19 cellular contexts compared by ENCODE assay signal in genomic region chr12:43063642-43064041, GRCh38.
DNase-seq lines count a peak whose midpoint lies in the region; ATAC-seq and TF ChIP-seq lines count a peak whose summit lies in the region.
"Had no signal": no experiment of that assay in that cellular context is flagged by ENCODE, and none has a peak within 500 bp of the region (broad histone marks: within the 10 kb centered on the region; RNA-seq: fewer than 3 reads in every experiment).

No MANE protein-coding gene starts in this region.

- H3K4me1 Mint-ChIP-seq in activated T-cell treated with anti-CD3 and anti-CD28 coated beads, Interleukin-2, amount 50 U/mL, for 72 hours (ENCODE audit: low read depth): no peaks in the 10 kb centered on the region

- H3K4me3 ChIP-seq in astrocyte of the spinal cord (ENCODE audit: low read depth, low read length) (no peak overlapping the region), foreskin fibroblast (ENCODE audit: low read depth in 1 of 2, low read length in 2 of 2) (no peak overlapping the region)
- H3K4me3 ChIP-seq: gastrocnemius medialis, right lobe of liver, testis had no signal

- no peak for ATAC-seq in activated T-cell treated with anti-CD3 and anti-CD28 coated beads, Interleukin-2, amount 50 U/mL, for 72 hours (replicated peaks in 1 of 2)
- ATAC-seq: CD8-positive, alpha-beta T cell; gastrocnemius medialis; right lobe of liver had no signal

- peaks cover 2% of the 10 kb centered on the region in 2 donors for H3K9me3 Mint-ChIP-seq in activated T-cell treated with anti-CD3 and anti-CD28 coated beads, Interleukin-2, amount 50 U/mL, for 72 hours
- H3K9me3 Mint-ChIP-seq: HFFc6 had no signal

- no peak overlapping the region for H3K4me3 Mint-ChIP-seq in activated T-cell treated with anti-CD3 and anti-CD28 coated beads, Interleukin-2, amount 50 U/mL, for 72 hours
- H3K4me3 Mint-ChIP-seq: CD8-positive, alpha-beta T cell; HFFc6 had no signal

- no peaks in the 10 kb centered on the region for H3K36me3 Mint-ChIP-seq in activated T-cell treated with anti-CD3 and anti-CD28 coated beads, Interleukin-2, amount 50 U/mL, for 72 hours (ENCODE audit: insufficient read depth in 2 of 2)
- H3K36me3 Mint-ChIP-seq: CD8-positive, alpha-beta T cell had no signal

- in situ Hi-C loops in astrocyte of the spinal cord (cut with HindIII; ENCODE audit: low sequenced_read_pairs): no loop called here

- no peak overlapping the region for H3K27ac Mint-ChIP-seq in activated T-cell treated with anti-CD3 and anti-CD28 coated beads, Interleukin-2, amount 50 U/mL, for 72 hours
- H3K27ac Mint-ChIP-seq: activated T-helper 2 cell treated with anti-CD3 and anti-CD28 coated beads, Interferon-gamma antibody, Interleukin-2, Interleukin-4, amounts not matched to agents 10 μg/mL and 5 μg/mL and 100 μg/mL, durations not matched to agents 14 hours and 24 hours and 36 hours; CD8-positive, alpha-beta T cell; HFFc6 had no signal

- DNase-seq in GM04503 (ENCODE audit: low read depth): peak; percentile 6
- DNase-seq in astrocyte of the spinal cord (ENCODE audit: low read depth, low spot score): peak; percentile 78
- DNase-seq in foreskin fibroblast: peak; percentile 72 to 91
- DNase-seq in smooth muscle cell of the brain vasculature (ENCODE audit: low read depth, low spot score): peak; percentile 45
- DNase-seq in activated T-cell treated with anti-CD3 and anti-CD28 coated beads, Interleukin-2, amount 50 U/mL, for 72 hours: no peak
- DNase-seq in HT-29 (ENCODE audit: low spot score): no peak
- DNase-seq in NCI-H1436 (lab: John Stamatoyannopoulos, UW): no peak
- DNase-seq: anterior cingulate cortex; CD8-positive, alpha-beta T cell; gastrocnemius medialis; HFFc6; KBM-7; NCI-H1105; NCI-H2171 treated with DMSO at 0.1 percent for 48 hours; right lobe of liver; stimulated activated CD4-positive, alpha-beta T cell treated with anti-CD3 and anti-CD28 coated beads, Interleukin-4, amount 100 ng/mL, for 1 hour; stimulated activated CD8-positive, alpha-beta memory T cell treated with anti-CD3 and anti-CD28 coated beads, Interleukin-4, amount 100 ng/mL, for 48 hours; testis had no signal

- TF ChIP-seq CTCF in astrocyte of the spinal cord (IDR thresholded peaks at IDR 0.05; ENCODE audit: low read depth, low read length): no peak
- TF ChIP-seq CTCF in foreskin fibroblast (IDR thresholded peaks at IDR 0.05; ENCODE audit: low read depth, low read length): no peak

- H3K27me3 Mint-ChIP-seq in activated T-cell treated with anti-CD3 and anti-CD28 coated beads, Interleukin-2, amount 50 U/mL, for 72 hours (ENCODE audit: low read depth): no peaks in the 10 kb centered on the region

Comparison
In these comparisons a context has a peak if more than half of its experiments do, and no peak if none do; other contexts are left out.
1. DNase-seq: peak in GM04503 (single experiment), astrocyte of the spinal cord (single experiment), foreskin fibroblast (2 of 2) and smooth muscle cell of the brain vasculature (single experiment); none in activated T-cell treated with anti-CD3 and anti-CD28 coated beads, Interleukin-2, amount 50 U/mL, for 72 hours (0 of 2), HT-29 (single experiment) and NCI-H1436 (single experiment).